In genomic region chr7:134016223-134016941, GRCh38 we compare ENCODE assay signal across 8 cellular contexts.
DNase-seq lines count a peak whose midpoint lies in the region; ATAC-seq and TF ChIP-seq lines count a peak whose summit lies in the region.

No MANE protein-coding gene starts in this region.

- no peaks in the 10 kb centered on the region for H3K36me3 Mint-ChIP-seq in activated T-cell treated with anti-CD3 and anti-CD28 coated beads, Interleukin-2, amount 50 U/mL, for 72 hours (ENCODE audit: insufficient read depth in 2 of 2)

- H3K4me1 Mint-ChIP-seq in activated T-cell treated with anti-CD3 and anti-CD28 coated beads, Interleukin-2, amount 50 U/mL, for 72 hours (ENCODE audit: low read depth) = no peaks in the 10 kb centered on the region

- H3K27ac ChIP-seq in PC-3 (ENCODE audit: low read length) = no peak overlapping the region
- no peak overlapping the region for H3K27ac ChIP-seq in fibroblast of lung (ENCODE audit: insufficient read depth, low read length)
- no peak overlapping the region for H3K27ac ChIP-seq in parathyroid adenoma

- H2AFZ ChIP-seq in PC-3 (ENCODE audit: low read length) (no peak overlapping the region), fibroblast of lung (ENCODE audit: low read length) (no peak overlapping the region), parathyroid adenoma (no peak overlapping the region)

- H3K9me3 ChIP-seq in PC-3 (ENCODE audit: low read length) (no peaks in the 10 kb centered on the region), fibroblast of lung (ENCODE audit: control insufficient read depth, insufficient read depth, low read depth, low read length) (no peaks in the 10 kb centered on the region), parathyroid adenoma (ENCODE audit: control insufficient read depth, low read length) (no peaks in the 10 kb centered on the region)

- H3K27ac Mint-ChIP-seq in activated T-cell treated with anti-CD3 and anti-CD28 coated beads, Interleukin-2, amount 50 U/mL, for 72 hours = no peak overlapping the region

- H3K27me3 ChIP-seq in PC-3 (ENCODE audit: low read length) = no peaks in the 10 kb centered on the region
- H3K27me3 ChIP-seq in fibroblast of lung (ENCODE audit: control insufficient read depth, insufficient read depth, low read length) = no peaks in the 10 kb centered on the region
- H3K27me3 ChIP-seq in parathyroid adenoma (ENCODE audit: control insufficient read depth, insufficient read depth, low read length) = no peaks in the 10 kb centered on the region

- no peaks in the 10 kb centered on the region for H3K9me2 ChIP-seq in PC-3 (replicated peaks; ENCODE audit: low read length)

- H3K79me2 ChIP-seq in PC-3 (ENCODE audit: low read length) = no peaks in the 10 kb centered on the region
- H3K79me2 ChIP-seq in fibroblast of lung (ENCODE audit: control insufficient read depth, insufficient read depth, low read length) = no peaks in the 10 kb centered on the region
- no peaks in the 10 kb centered on the region for H3K79me2 ChIP-seq in parathyroid adenoma

- H3K4me3 ChIP-seq in PC-3 (ENCODE audit: low read length) (no peak overlapping the region), fibroblast of lung (replicated peaks in 1 of 4; ENCODE audit: control extremely low read depth in 1 of 4, insufficient read depth in 1 of 4, low read depth in 3 of 4, low read length in 4 of 4) (no peak overlapping the region), parathyroid adenoma (ENCODE audit: low read depth, low read length) (no peak overlapping the region)

- DNase-seq in AG20443 (ENCODE audit: low spot score) (peak; percentile 57), HCEC 1CT (peak; percentile 12), PC-3 (peak; percentile 49), fibroblast of lung (ENCODE audit: low read depth in 2 of 2) (peak; percentile 20 to 43)
- DNase-seq in activated T-cell treated with anti-CD3 and anti-CD28 coated beads, Interleukin-2, amount 50 U/mL, for 72 hours = no peak

- H3K36me3 ChIP-seq in PC-3 (ENCODE audit: low read depth, low read length) = no peaks in the 10 kb centered on the region
- H3K36me3 ChIP-seq in fibroblast of lung (ENCODE audit: control insufficient read depth, insufficient read depth, low read length) = no peaks in the 10 kb centered on the region
- H3K36me3 ChIP-seq in parathyroid adenoma (ENCODE audit: control insufficient read depth, insufficient read depth, low read length) = no peaks in the 10 kb centered on the region

- CTCF ChIA-PET in PC-3 (lab: Charles Lee) = no interaction called here

- no peaks in the 10 kb centered on the region for H3K9me3 Mint-ChIP-seq in activated T-cell treated with anti-CD3 and anti-CD28 coated beads, Interleukin-2, amount 50 U/mL, for 72 hours

- no peak overlapping the region for H3K4me3 Mint-ChIP-seq in activated T-cell treated with anti-CD3 and anti-CD28 coated beads, Interleukin-2, amount 50 U/mL, for 72 hours

- intact Hi-C loops in PC-3 (cut with micrococcal nuclease) = loop anchor here (1.0 to 2.0 kb wide), 2 partner anchors 124 to 582 kb away; no protein-coding TSS in a partner anchor

- TF ChIP-seq CTCF in PC-3 (conservative IDR thresholded peaks at IDR 0.05; ENCODE audit: low read depth, low read length) (peak; percentile 87), fibroblast of lung (conservative IDR thresholded peaks at IDR 0.05 in 1 of 2, IDR thresholded peaks at IDR 0.05 in 1 of 2; ENCODE audit: low read depth in 1 of 2, low read length in 2 of 2) (peak; percentile 69 to 77), parathyroid adenoma (IDR thresholded peaks at IDR 0.05) (peak; percentile 64)

- no peaks in the 10 kb centered on the region for H3K27me3 Mint-ChIP-seq in activated T-cell treated with anti-CD3 and anti-CD28 coated beads, Interleukin-2, amount 50 U/mL, for 72 hours (ENCODE audit: low read depth)

- H3K9ac ChIP-seq in PC-3 (ENCODE audit: low read length) (no peak overlapping the region), fibroblast of lung (ENCODE audit: insufficient read depth, low read length) (no peak overlapping the region), parathyroid adenoma (no peak overlapping the region)

- no peaks in the 10 kb centered on the region for H4K20me1 ChIP-seq in PC-3 (ENCODE audit: low read length)
- no peaks in the 10 kb centered on the region for H4K20me1 ChIP-seq in fibroblast of lung (ENCODE audit: control insufficient read depth, extremely low read depth, insufficient read depth, low read length)

- no peaks in the 10 kb centered on the region for H3K4me1 ChIP-seq in PC-3 (ENCODE audit: insufficient read depth, low read length)
- H3K4me1 ChIP-seq in fibroblast of lung (ENCODE audit: control insufficient read depth, extremely low read depth, insufficient read depth, low read length) = no peaks in the 10 kb centered on the region
- H3K4me1 ChIP-seq in parathyroid adenoma = no peaks in the 10 kb centered on the region

- peak; percentile 74 for ATAC-seq in PC-3
- no peak for ATAC-seq in activated T-cell treated with anti-CD3 and anti-CD28 coated beads, Interleukin-2, amount 50 U/mL, for 72 hours (replicated peaks in 1 of 2)
- no peak for ATAC-seq in HG03045 (IDR thresholded peaks at IDR 0.05; ENCODE audit: unreplicated experiment)
- no peak for ATAC-seq in HG03025 (IDR thresholded peaks at IDR 0.05; ENCODE audit: low FRiP score, unreplicated experiment)

- POLR2A ChIA-PET in PC-3 (lab: Charles Lee; ENCODE audit: unreplicated experiment) = interaction anchor here (0.7 kb wide), 1 partner anchor 442 kb away, joined by 4 read pairs; no protein-coding TSS in a partner anchor

- H3F3A ChIP-seq in PC-3 (ENCODE audit: low read length, unreplicated experiment) = no peaks in the 10 kb centered on the region

- BruUV-seq in PC-3 (replicated peaks; lab: Mats Ljungman, UMichigan) = no TSS peak

- no peak overlapping the region for H3K4me2 ChIP-seq in PC-3 (ENCODE audit: low read length)
- H3K4me2 ChIP-seq in fibroblast of lung (ENCODE audit: extremely low read depth, insufficient read depth, low read length) = no peak overlapping the region
- no peak overlapping the region for H3K4me2 ChIP-seq in parathyroid adenoma (ENCODE audit: low read length)

Comparison
In these comparisons a context has a peak if more than half of its experiments do, and no peak if none do; other contexts are left out.
1. DNase-seq: peak in AG20443 (single experiment), HCEC 1CT (single experiment), PC-3 (single experiment) and fibroblast of lung (2 of 2); none in activated T-cell treated with anti-CD3 and anti-CD28 coated beads, Interleukin-2, amount 50 U/mL, for 72 hours (0 of 2).
2. Peak in every context shown above with its lines, with median percentiles within 50 percentile points of each other: CTCF ChIP-seq.